ENCODE assay signal across 35 cellular contexts in genomic region chr6:151677427-151677826, GRCh38.
"Had no signal": no experiment of that assay in that cellular context is flagged by ENCODE, and none has a peak within 500 bp of the region (broad histone marks: within the 10 kb centered on the region; RNA-seq: fewer than 3 reads in every experiment).

No MANE protein-coding gene starts in this region.

- FAIRE-seq: K562, RCC 7860 had no signal

- H3K4me2 ChIP-seq: PC-9 had no signal

- H3K27me3 ChIP-seq: cardiac muscle cell had no signal

- H3K27ac ChIP-seq: cardiac muscle cell, PC-9, RWPE1, WERI-Rb-1 had no signal

- H3K4me3 ChIP-seq: cardiac muscle cell, K562, PC-9 had no signal

- H2AFZ ChIP-seq: PC-9 had no signal

- ATAC-seq: activated CD8-positive, alpha-beta memory T cell treated with anti-CD3 and anti-CD28 coated beads, Interleukin-2, amount 10 ng/mL, durations not matched to agents 7 days and 5 days; activated T-cell treated with anti-CD3 and anti-CD28 coated beads, Interleukin-2, amount 50 U/mL, for 72 hours; activated T-helper 17 cell treated with anti-CD3 and anti-CD28 coated beads, Interleukin-2, amount 50 U/mL, for 72 hours; K562; Right ventricle myocardium inferior; SK-N-SH treated with all-trans-retinoic acid at 6 μM for 48 hours had no signal

- DNase-seq: activated CD4-positive, alpha-beta memory T cell treated with anti-CD3 and anti-CD28 coated beads, Interleukin-2, amount 10 ng/mL, durations not matched to agents 7 days and 5 days; activated CD4-positive, alpha-beta T cell treated with anti-CD3 and anti-CD28 coated beads for 1 hour; activated CD4-positive, alpha-beta T cell treated with anti-CD3 and anti-CD28 coated beads for 48 hours; activated CD4-positive, CD25-positive, alpha-beta regulatory T cell; activated CD8-positive, alpha-beta memory T cell treated with anti-CD3 and anti-CD28 coated beads for 24 hours; activated CD8-positive, alpha-beta memory T cell treated with anti-CD3 and anti-CD28 coated beads, Interleukin-2, amount 10 ng/mL, durations not matched to agents 7 days and 5 days; activated effector memory CD4-positive, alpha-beta T cell treated with anti-CD3 and anti-CD28 coated beads, Interleukin-2, amount 50 U/mL, for 16 hours; activated naive CD4-positive, alpha-beta T cell; activated naive CD4-positive, alpha-beta T cell treated with anti-CD3 and anti-CD28 coated beads, Interleukin-2, amount 50 U/mL, for 16 hours; activated naive CD8-positive, alpha-beta T cell treated with anti-CD3 and anti-CD28 coated beads for 36 hours; activated T-cell treated with anti-CD3 and anti-CD28 coated beads, Interleukin-2, amount 50 U/mL, for 1 hour; activated T-cell treated with anti-CD3 and anti-CD28 coated beads, Interleukin-2, amount 50 U/mL, for 72 hours; amniotic stem cell; aorta; NCI-H1092 treated with DMSO at 0.1 percent for 48 hours; NCI-H1417 treated with DMSO at 0.1 percent for 48 hours; NCI-H187 treated with DMSO at 0.1 percent for 48 hours; NCI-H2081; NCI-H510A; NCI-H526; NCI-H748 treated with DMSO at 0.1 percent for 48 hours; NK-92 treated with Interleukin-12 subunit alpha and Interleukin-12 subunit beta, amount 100 ng/mL, for 24 hours; PC-9; SIG-M5; T-helper 1 cell; T-helper 2 cell; T-helper 9 cell; WERI-Rb-1 had no signal

- H3K36me3 ChIP-seq: cardiac muscle cell, WERI-Rb-1 had no signal
